8 cellular contexts compared by ENCODE assay signal in the genomic region with DNA sequence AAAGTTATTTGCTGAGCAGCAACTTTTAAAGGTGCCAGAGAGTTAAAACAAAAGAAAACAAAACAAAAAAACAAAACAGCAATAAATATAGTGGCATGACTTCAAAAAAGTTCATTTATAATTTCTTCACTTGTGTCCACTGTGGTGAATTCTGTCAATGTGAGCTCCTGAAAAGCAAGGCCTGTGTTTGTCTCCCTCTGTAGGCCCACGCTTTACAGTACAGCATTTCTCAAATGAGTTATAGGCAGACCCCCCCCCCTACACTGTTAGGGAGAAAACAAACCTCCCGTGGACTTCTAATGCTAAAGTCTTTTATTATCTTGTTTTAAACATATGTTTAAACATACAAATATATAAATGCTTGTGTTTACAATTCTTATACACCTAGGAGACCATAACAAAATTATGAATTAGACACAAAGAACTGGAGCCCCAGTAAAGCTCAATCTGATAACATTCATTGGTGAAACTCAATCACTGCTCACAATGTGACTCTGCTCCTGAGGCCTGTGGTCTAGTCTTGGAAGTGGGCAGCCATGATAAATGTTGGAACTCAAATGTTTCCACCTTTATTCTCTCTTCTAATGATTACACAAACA. TPM values are rescaled to one million over a fixed set of nuclear protein-coding genes. Genes with fewer than 3 reads are reported as not detected.
DNase-seq lines count a peak whose midpoint lies in the region; ATAC-seq and TF ChIP-seq lines count a peak whose summit lies in the region.

No MANE protein-coding gene starts in this region.

- 4 to 33% methylated on average over 2 of the region's 2 CpGs for WGBS in transverse colon (ENCODE audit: low coverage in 1 of 2), 2 donors
- 49 to 68% methylated on average over 2 of the region's 2 CpGs for WGBS in aorta, 2 donors

- intact Hi-C loops in transverse colon (cut with DNase I; ENCODE audit: low total_unique reads) (no loop called here), aorta (cut with DNase I) (loop anchor here (5.0 to 10.0 kb wide), 5 partner anchors 172 to 672 kb away; partner anchors contain the start of gene MAML3 (in 1 of the 2))

- H3K27ac ChIP-seq in transverse colon = no peak overlapping the region
- H3K27ac ChIP-seq in aorta (ENCODE audit: low read depth in 1 of 2, low read length in 2 of 2) = no peak overlapping the region

- ATAC-seq in aorta (ENCODE audit: low FRiP score) (no peak), GM18907 (IDR thresholded peaks at IDR 0.05; ENCODE audit: unreplicated experiment) (no peak)

- no peak overlapping the region for H3K4me3 ChIP-seq in astrocyte of the spinal cord (ENCODE audit: low read depth, low read length)
- no peak overlapping the region for H3K4me3 ChIP-seq in transverse colon
- H3K4me3 ChIP-seq in aorta (ENCODE audit: low read length in 2 of 2) = no peak overlapping the region

- DNase-seq in G401 (ENCODE audit: low spot score) (peak; percentile 67), MV-4-11 (lab: John Stamatoyannopoulos, UW) (peak; percentile 6), astrocyte of the spinal cord (ENCODE audit: low read depth, low spot score) (peak; percentile 63), inferior parietal cortex (ENCODE audit: extremely low spot score) (peak; percentile 69), transverse colon (peak; percentile 14), aorta (no peak), epidermal melanocyte (ENCODE audit: insufficient read length, low spot score) (no peak)

- peak; percentile 81 for TF ChIP-seq CTCF in astrocyte of the spinal cord (IDR thresholded peaks at IDR 0.05; ENCODE audit: low read depth, low read length)
- peak; percentile 51 to 70 (median 61) for TF ChIP-seq CTCF in transverse colon (IDR thresholded peaks at IDR 0.05)

- no peaks in the 10 kb centered on the region for H3K27me3 ChIP-seq in transverse colon
- H3K27me3 ChIP-seq in aorta (ENCODE audit: control insufficient read depth in 1 of 2, insufficient read depth in 2 of 2, low read length in 1 of 2) = no peaks in the 10 kb centered on the region

- no peak for TF ChIP-seq EP300 in transverse colon (IDR thresholded peaks at IDR 0.05; ENCODE audit: low read depth)

- no peak for TF ChIP-seq POLR2A in transverse colon (IDR thresholded peaks at IDR 0.05)

- no peaks in the 10 kb centered on the region for H3K9me3 ChIP-seq in transverse colon
- no peaks in the 10 kb centered on the region for H3K9me3 ChIP-seq in aorta (ENCODE audit: control insufficient read depth, low read length)

- in situ Hi-C loops in G401 (cut with HindIII; ENCODE audit: low sequenced_read_pairs) (no loop called here), astrocyte of the spinal cord (cut with HindIII; ENCODE audit: low sequenced_read_pairs) (no loop called here), transverse colon (cut with MboI; ENCODE audit: low pct_ligation_motif_present in 1 of 4, low pct_unique_long_range_greater_than_20kb in 1 of 4, low sequenced_read_pairs in 3 of 4) (no loop called here)

- H3K36me3 ChIP-seq in transverse colon (no peaks in the 10 kb centered on the region), aorta (ENCODE audit: control insufficient read depth in 1 of 2, insufficient read depth in 2 of 2, low read length in 1 of 2) (no peaks in the 10 kb centered on the region)

- H3K4me1 ChIP-seq in transverse colon (no peaks in the 10 kb centered on the region), aorta (ENCODE audit: control insufficient read depth in 1 of 2, insufficient read depth in 2 of 2, low read length in 2 of 2) (no peaks in the 10 kb centered on the region)

RNA-seq across cellular contexts. Expression of gene SCOC, which starts 47.0 kb away (rescaled TPM):
- 39.8 and 56.9 TPM in 2 replicates for total RNA-seq in G401 (2014; rRNA removed; shearing (Covaris generic))
- 10 to 100 TPM in 3 of 4 donors, 1 to 10 TPM in 1; 7.2 to 43.4 (median 25.7) TPM for total RNA-seq in transverse colon
- total RNA-seq in aorta = 10 to 100 TPM; 38.5 to 45.6 TPM
- 100 to 1,000 TPM in 1 of 2 donors, 10 to 100 TPM in 1; 49.4 to 101 TPM for polyA plus RNA-seq in aorta

Comparison
In these comparisons a context has a peak if more than half of its experiments do, and no peak if none do; other contexts are left out.
1. DNase-seq: peak in G401 (single experiment), MV-4-11 (single experiment), astrocyte of the spinal cord (single experiment), inferior parietal cortex (single experiment) and transverse colon (single experiment); none in aorta (0 of 2) and epidermal melanocyte (single experiment).